Comparison of ENCODE assay signal across 8 cellular contexts in genomic region chr3:13479332-13479581, GRCh38. TPM values are rescaled to one million over a fixed set of nuclear protein-coding genes. Genes with fewer than 3 reads are reported as not detected.
DNase-seq lines count a peak whose midpoint lies in the region; ATAC-seq and TF ChIP-seq lines count a peak whose summit lies in the region.

No MANE protein-coding gene starts in this region.

- in situ Hi-C loops in SK-MEL-5 (cut with HindIII; ENCODE audit: low pct_unique_long_range_greater_than_20kb, low sequenced_read_pairs): no loop called here

- TF ChIP-seq CTCF in chondrocyte (IDR thresholded peaks at IDR 0.05): no peak
- no peak for TF ChIP-seq CTCF in right lobe of liver (IDR thresholded peaks at IDR 0.05)

- peaks cover 18% of the 10 kb centered on the region for H3K4me1 Mint-ChIP-seq in chondrocyte (ENCODE audit: low read depth)

- no peaks in the 10 kb centered on the region for H3K36me3 Mint-ChIP-seq in chondrocyte (ENCODE audit: low read depth)

- intact Hi-C loops in right lobe of liver (cut with DNase I): no loop called here

- H3K4me1 ChIP-seq in right lobe of liver: peaks cover 0 to 6% (median 2%) of the 10 kb centered on the region in 4 donors

- H3K27ac ChIP-seq in right lobe of liver: peak overlapping the region; percentile 68 to 93 (median 84)

- DNase-seq in activated T-cell treated with anti-CD3 and anti-CD28 coated beads for 4 hours (peak; percentile 24), SK-MEL-5 (ENCODE audit: low read depth, low spot score) (peak; percentile 78), chondrocyte (ENCODE audit: low spot score) (peak; percentile 83), right lobe of liver (peak in 1 of 3 donors; percentile 61), NCI-H2196 treated with DMSO at 0.1 percent for 48 hours (lab: John Stamatoyannopoulos, UW; ENCODE audit: unreplicated experiment) (no peak)
- DNase-seq in activated T-cell treated with anti-CD3 and anti-CD28 coated beads, Interleukin-2, amount 50 U/mL, for 1 hour: no peak
- DNase-seq in stimulated activated CD4-positive, alpha-beta T cell treated with anti-CD3 and anti-CD28 coated beads, Interleukin-4, amount 100 ng/mL, for 4 hours: peak; percentile 38 to 42

- no peaks in the 10 kb centered on the region for H3K27me3 ChIP-seq in right lobe of liver

- H3K9me3 ChIP-seq in right lobe of liver: no peaks in the 10 kb centered on the region

- WGBS in right lobe of liver (ENCODE audit: insufficient coverage, low coverage, low lambda C conversion rate, missing lambda C conversion rate): no CpG with 5 or more reads among the region's 13 CpGs

- H3K36me3 ChIP-seq in right lobe of liver: no peaks in the 10 kb centered on the region

- H3K4me3 ChIP-seq in right lobe of liver: peak overlapping the region; percentile 63 to 78 (median 76)

- TF ChIP-seq POLR2A in right lobe of liver (IDR thresholded peaks at IDR 0.05): no peak

- no peaks in the 10 kb centered on the region for H3K9me3 Mint-ChIP-seq in chondrocyte (ENCODE audit: low read depth)

- peak overlapping the region; percentile 82 for H3K27ac Mint-ChIP-seq in chondrocyte (ENCODE audit: unreplicated experiment)

- peaks cover 3% of the 10 kb centered on the region for H3K27me3 Mint-ChIP-seq in chondrocyte (ENCODE audit: low read depth)

- ATAC-seq in right lobe of liver (peak; percentile 2 to 38 (median 24)), GM19324 (IDR thresholded peaks at IDR 0.05; ENCODE audit: low FRiP score, unreplicated experiment) (no peak)

- H3K4me3 Mint-ChIP-seq in chondrocyte (ENCODE audit: unreplicated experiment): peak overlapping the region; percentile 86

RNA-seq across cellular contexts. Expression of gene HDAC11, which starts 0.8 kb away (rescaled TPM):
- total RNA-seq in SK-MEL-5 (2014; rRNA removed; shearing (Covaris generic)): 12.5 and 13.5 TPM in 2 replicates
- 15.6 and 16.5 TPM in 2 replicates for polyA plus RNA-seq in SK-MEL-5 (2015; cell fraction: cytosol; rRNA removed)
- 7.9 and 8.7 TPM in 2 replicates for polyA plus RNA-seq in SK-MEL-5 (2015; cell fraction: nucleus; rRNA removed)
- total RNA-seq in chondrocyte (10.7 to 16.5 TPM (median 15.2 TPM) in 3 replicates), right lobe of liver (10 to 100 TPM in 1 of 6 experiments, 1 to 10 TPM in 5; 2.2 to 10.8 (median 5.0) TPM)

RNA-seq across cellular contexts. Expression of gene NUP210, which starts 59.1 kb away (rescaled TPM):
- total RNA-seq in SK-MEL-5 (2014; rRNA removed; shearing (Covaris generic)): 14.9 and 19.4 TPM in 2 replicates
- 41.2 and 51.0 TPM in 2 replicates for polyA plus RNA-seq in SK-MEL-5 (2015; cell fraction: cytosol; rRNA removed)
- 17.6 and 22.5 TPM in 2 replicates for polyA plus RNA-seq in SK-MEL-5 (2015; cell fraction: nucleus; rRNA removed)
- total RNA-seq in chondrocyte (0.72 to 1.3 TPM (median 0.82 TPM) in 3 replicates), right lobe of liver (10 to 100 TPM; 11.7 to 17.7 (median 15.6) TPM)

Comparison
In these comparisons a context has a peak if more than half of its experiments do, and no peak if none do; other contexts are left out.
1. DNase-seq: peak in activated T-cell treated with anti-CD3 and anti-CD28 coated beads for 4 hours (single experiment), SK-MEL-5 (single experiment), chondrocyte (single experiment) and stimulated activated CD4-positive, alpha-beta T cell treated with anti-CD3 and anti-CD28 coated beads, Interleukin-4, amount 100 ng/mL, for 4 hours (2 of 2); none in activated T-cell treated with anti-CD3 and anti-CD28 coated beads, Interleukin-2, amount 50 U/mL, for 1 hour (single experiment) and NCI-H2196 treated with DMSO at 0.1 percent for 48 hours (single experiment).